8 cellular contexts compared by ENCODE assay signal in genomic region chr2:65429799-65430514, GRCh38. TPM values are rescaled to one million over a fixed set of nuclear protein-coding genes. Genes with fewer than 3 reads are reported as not detected.
DNase-seq lines count a peak whose midpoint lies in the region; ATAC-seq and FAIRE-seq lines count a peak whose summit lies in the region.

No MANE protein-coding gene starts in this region.

- H3K9me3 Mint-ChIP-seq in activated CD4-positive, alpha-beta memory T cell treated with anti-CD3 and anti-CD28 coated beads, Interleukin-2, amount 10 ng/mL, durations not matched to agents 7 days and 5 days = no peaks in the 10 kb centered on the region

- peak overlapping the region; percentile 92 for H3K4me3 Mint-ChIP-seq in activated CD4-positive, alpha-beta memory T cell treated with anti-CD3 and anti-CD28 coated beads, Interleukin-2, amount 10 ng/mL, durations not matched to agents 7 days and 5 days

- ATAC-seq in HG02623 (IDR thresholded peaks at IDR 0.05; ENCODE audit: unreplicated experiment) = no peak

- no peaks in the 10 kb centered on the region for H3K9me3 ChIP-seq in iPS-20b (ENCODE audit: insufficient read depth, low read depth, low read length)
- no peaks in the 10 kb centered on the region for H3K9me3 ChIP-seq in stomach smooth muscle (ENCODE audit: control insufficient read depth in 2 of 2, low read length in 2 of 2)

- peaks cover 15% of the 10 kb centered on the region for H3K4me1 Mint-ChIP-seq in activated CD4-positive, alpha-beta memory T cell treated with anti-CD3 and anti-CD28 coated beads, Interleukin-2, amount 10 ng/mL, durations not matched to agents 7 days and 5 days

- H3K4me1 ChIP-seq in iPS-20b (ENCODE audit: insufficient read depth, low read length) (peaks cover 8% of the 10 kb centered on the region; the same call in 1 of the 2 replicates), stomach smooth muscle (ENCODE audit: control insufficient read depth, insufficient read depth, low read length) (peaks cover 7% of the 10 kb centered on the region)

- H3K4me3 ChIP-seq in iPS-20b (ENCODE audit: low read length) (peak overlapping the region; percentile 79), stomach smooth muscle (ENCODE audit: low read length in 2 of 2) (peak overlapping the region; percentile 84 to 93)

- CTCF ChIA-PET in activated CD4-positive, alpha-beta memory T cell treated with anti-CD3 and anti-CD28 coated beads, Interleukin-2, amount 10 ng/mL, durations not matched to agents 7 days and 5 days (lab: Charles Lee) = interaction anchor here (0.6 to 1.3 kb wide), 3 partner anchors 46 to 108 kb away, joined by 3 read pairs; no protein-coding TSS in a partner anchor

- H3K36me3 ChIP-seq in iPS-20b (ENCODE audit: insufficient read depth, low read depth, low read length) (no peaks in the 10 kb centered on the region), stomach smooth muscle (ENCODE audit: control insufficient read depth in 2 of 2, insufficient read depth in 2 of 2, low read length in 2 of 2) (no peaks in the 10 kb centered on the region)

- peaks cover 6% of the 10 kb centered on the region for H3K36me3 Mint-ChIP-seq in activated CD4-positive, alpha-beta memory T cell treated with anti-CD3 and anti-CD28 coated beads, Interleukin-2, amount 10 ng/mL, durations not matched to agents 7 days and 5 days (ENCODE audit: low read depth)

- peaks cover 30% of the 10 kb centered on the region for H3K27me3 Mint-ChIP-seq in activated CD4-positive, alpha-beta memory T cell treated with anti-CD3 and anti-CD28 coated beads, Interleukin-2, amount 10 ng/mL, durations not matched to agents 7 days and 5 days

- H3K27ac Mint-ChIP-seq in activated CD4-positive, alpha-beta memory T cell treated with anti-CD3 and anti-CD28 coated beads, Interleukin-2, amount 10 ng/mL, durations not matched to agents 7 days and 5 days = no peak overlapping the region

- H3K9ac ChIP-seq in iPS-20b (ENCODE audit: low read depth, low read length) (no peak overlapping the region), stomach smooth muscle (ENCODE audit: low read length in 2 of 2) (peak overlapping the region in 1 of 2 donors; percentile 18)

- peak; percentile 59 for DNase-seq in NCI-H82 (lab: John Stamatoyannopoulos, UW)
- no peak for DNase-seq in NCI-H82 treated with DMSO at 0.1 percent for 48 hours (lab: John Stamatoyannopoulos, UW; ENCODE audit: unreplicated experiment)
- no peak for DNase-seq in activated CD4-positive, alpha-beta memory T cell treated with anti-CD3 and anti-CD28 coated beads, Interleukin-2, amount 10 ng/mL, durations not matched to agents 7 days and 5 days
- DNase-seq in GM19239 (ENCODE audit: insufficient read length, low spot score) = no peak
- DNase-seq in activated naive CD4-positive, alpha-beta T cell treated with Interleukin-2 at 50 U/mL for 16 hours = no peak

- no peak for FAIRE-seq in GM19239 (lab: Jason Lieb, UNC)

- POLR2A ChIA-PET in activated CD4-positive, alpha-beta memory T cell treated with anti-CD3 and anti-CD28 coated beads, Interleukin-2, amount 10 ng/mL, durations not matched to agents 7 days and 5 days (lab: Charles Lee) = interaction anchor here (0.6 to 3.6 kb wide), 7 partner anchors 9 to 443 kb away, joined by 3 to 22 read pairs (median 4); partner anchors contain the start of gene ACTR2

- no peak overlapping the region for H3K27ac ChIP-seq in iPS-20b (ENCODE audit: low read length)
- peak overlapping the region; percentile 24 for H3K27ac ChIP-seq in stomach smooth muscle (ENCODE audit: low read length)

- H3K27me3 ChIP-seq in iPS-20b (ENCODE audit: insufficient read depth, low read length) (peaks cover 48% of the 10 kb centered on the region), stomach smooth muscle (ENCODE audit: control insufficient read depth in 1 of 2, insufficient read depth in 2 of 2, low read length in 2 of 2) (no peaks in the 10 kb centered on the region)

RNA-seq across cellular contexts. Expression of gene SPRED2, which starts 2.4 kb away (rescaled TPM):
- total RNA-seq in activated CD4-positive, alpha-beta memory T cell treated with anti-CD3 and anti-CD28 coated beads, Interleukin-2, amount 10 ng/mL, durations not matched to agents 7 days and 5 days = 10 to 100 TPM; 12.2 to 12.6 TPM
